8 cellular contexts compared by ENCODE assay signal in the genomic region with DNA sequence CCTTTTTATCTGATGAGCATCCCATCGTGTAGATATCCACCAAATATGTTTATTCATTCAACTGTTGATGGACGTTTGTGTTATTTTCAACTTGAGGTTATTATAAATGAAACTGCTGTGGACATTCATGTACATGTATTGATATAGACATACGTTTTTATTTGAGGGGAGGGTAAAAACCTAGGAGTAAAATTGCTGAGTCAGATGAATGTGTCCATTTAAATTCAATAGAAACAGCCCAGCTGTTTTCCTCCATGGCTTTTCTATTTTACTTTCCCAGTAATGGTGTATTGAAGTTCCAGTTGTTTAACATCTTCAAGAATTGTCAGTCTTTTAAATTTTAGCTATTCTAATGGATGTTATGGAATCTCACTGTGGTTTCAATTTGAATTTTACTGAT.
"Had no signal": no experiment of that assay in that cellular context is flagged by ENCODE, and none has a peak within 500 bp of the region (broad histone marks: within the 10 kb centered on the region; RNA-seq: fewer than 3 reads in every experiment).

No MANE protein-coding gene starts in this region.

- H3K27me3 Mint-ChIP-seq: IgD-negative memory B cell had no signal

- H3K27ac ChIP-seq: HL-60 had no signal

- DNase-seq: GOT3, H9, HCEC 1CT, Kasumi-1, KG1 had no signal

- FAIRE-seq: H54 had no signal

- H3K27ac Mint-ChIP-seq: H9, IgD-negative memory B cell had no signal

- H3K4me3 Mint-ChIP-seq: H9, IgD-negative memory B cell had no signal

- H3K36me3 Mint-ChIP-seq: IgD-negative memory B cell had no signal
